26 cellular contexts compared by ENCODE assay signal in the genomic region with DNA sequence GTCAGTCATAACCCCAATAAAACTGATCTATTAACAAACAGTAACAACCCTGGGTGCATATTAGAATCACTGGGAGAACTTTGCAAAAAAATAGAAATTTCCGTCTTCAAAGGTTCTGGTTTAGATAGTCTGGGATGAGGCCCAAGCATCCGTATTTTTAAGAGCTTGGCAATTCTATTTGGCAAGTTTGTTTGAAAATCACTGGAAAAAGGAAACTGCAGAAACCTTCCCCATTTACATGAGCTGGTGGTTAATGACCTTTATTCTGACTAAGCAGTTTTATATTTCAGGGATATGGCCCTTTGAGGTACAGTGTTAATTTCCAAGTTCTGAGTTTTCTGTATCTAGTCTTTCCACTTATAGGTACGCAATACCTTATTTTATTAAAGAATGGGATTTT.
"Had no signal": no experiment of that assay in that cellular context is flagged by ENCODE, and none has a peak within 500 bp of the region (broad histone marks: within the 10 kb centered on the region; RNA-seq: fewer than 3 reads in every experiment).

No MANE protein-coding gene starts in this region.

- H3K36me3 ChIP-seq: esophagus muscularis mucosa, gastrocnemius medialis, heart left ventricle, left ventricle myocardium inferior, lower lobe of right lung, neutrophil, pancreas, right lobe of liver, thyroid gland, vagina had no signal

- H3K4me3 ChIP-seq: esophagus muscularis mucosa, gastrocnemius medialis, heart left ventricle, left ventricle myocardium inferior, lower lobe of right lung, mucosa of descending colon, pancreas, right lobe of liver, smooth muscle cell, thyroid gland, vagina had no signal

- H3K27me3 ChIP-seq: esophagus muscularis mucosa, gastrocnemius medialis, heart left ventricle, neutrophil, pancreas, right lobe of liver, thyroid gland, vagina had no signal

- H3K27ac ChIP-seq: esophagus muscularis mucosa, gastrocnemius medialis, heart left ventricle, left ventricle myocardium inferior, lower lobe of right lung, neutrophil, pancreas, right lobe of liver, thyroid gland, vagina had no signal

- H3K9me3 ChIP-seq: esophagus muscularis mucosa, gastrocnemius medialis, heart left ventricle, left ventricle myocardium inferior, lower lobe of right lung, mucosa of descending colon, neutrophil, pancreas, right lobe of liver, thyroid gland, vagina had no signal

- DNase-seq: cerebellar nuclear complex; cortex of kidney; foreskin fibroblast; gastrocnemius medialis; heart left ventricle; hippocampal formation; left cardiac atrium; left ventricle myocardium inferior; lower lobe of right lung; mucosa of descending colon; naive B cell; pancreas; retina; right lobe of liver; stimulated activated CD4-positive, alpha-beta T cell treated with anti-CD3 and anti-CD28 coated beads, Interleukin-12 subunit alpha, Interleukin-12 subunit beta, amount 100 ng/mL, for 4 hours; stimulated activated CD4-positive, alpha-beta T cell treated with anti-CD3 and anti-CD28 coated beads, Interleukin-1b, Interleukin-23, amount 100 ng/mL, for 48 hours; stimulated activated CD4-positive, alpha-beta T cell treated with anti-CD3 and anti-CD28 coated beads, Interleukin-4, amount 100 ng/mL, for 1 hour; stimulated activated CD8-positive, alpha-beta memory T cell treated with anti-CD3 and anti-CD28 coated beads, Interleukin-4, amount 100 ng/mL, for 48 hours; stimulated activated naive CD4-positive, alpha-beta T cell; stimulated activated naive CD8-positive, alpha-beta T cell treated with anti-CD3 and anti-CD28 coated beads, Interleukin-15, amount 100 ng/mL, for 72 hours; thyroid gland; trophoblast cell had no signal

- H3K4me1 ChIP-seq: gastrocnemius medialis, lower lobe of right lung, thyroid gland, vagina had no signal
